In genomic region chr17:61253293-61253801, GRCh38 we compare ENCODE assay signal across 16 cellular contexts.
DNase-seq lines count a peak whose midpoint lies in the region; ATAC-seq and TF ChIP-seq lines count a peak whose summit lies in the region.
"Had no signal": no experiment of that assay in that cellular context is flagged by ENCODE, and none has a peak within 500 bp of the region (broad histone marks: within the 10 kb centered on the region; RNA-seq: fewer than 3 reads in every experiment).

No MANE protein-coding gene starts in this region.

- H3K27me3 ChIP-seq in GM23338 (ENCODE audit: insufficient read depth): no peaks in the 10 kb centered on the region
- H3K27me3 ChIP-seq in ascending aorta: no peaks in the 10 kb centered on the region
- no peaks in the 10 kb centered on the region for H3K27me3 ChIP-seq in right cardiac atrium (ENCODE audit: control insufficient read depth, insufficient read depth)

- H3K4me2 ChIP-seq in GM23338: peak overlapping the region; percentile 52; the same call in 1 of the 2 replicates

- intact Hi-C loops in ascending aorta (cut with DNase I): loop anchor here (2.0 to 5.0 kb wide), 2 partner anchors 61 to 814 kb away; partner anchors contain the start of gene MED13
- intact Hi-C loops in right cardiac atrium (cut with DNase I): loop anchor here in 3 of 4 donors (10.0 kb wide), 3 partner anchors 61 to 141 kb away; partner anchors contain the start of gene TBX2 (in 1 of the 3)
- intact Hi-C loops in sciatic nerve (cut with DNase I): no loop called here

- no peak overlapping the region for H3K27ac Mint-ChIP-seq in GM23338
- H3K27ac Mint-ChIP-seq: activated naive CD4-positive, alpha-beta T cell treated with anti-CD3 and anti-CD28 coated beads, Interleukin-2, amount 50 U/mL, for 72 hours had no signal

- H3K4me3 ChIP-seq in GM23338 (no peak overlapping the region), ascending aorta (no peak overlapping the region), right cardiac atrium (ENCODE audit: low read length) (no peak overlapping the region)

- H3K9me3 ChIP-seq in ascending aorta (no peaks in the 10 kb centered on the region), right cardiac atrium (ENCODE audit: control insufficient read depth, low read length) (no peaks in the 10 kb centered on the region)

- no peaks in the 10 kb centered on the region for H3K9me3 Mint-ChIP-seq in GM23338
- H3K9me3 Mint-ChIP-seq: activated naive CD4-positive, alpha-beta T cell treated with anti-CD3 and anti-CD28 coated beads, Interleukin-2, amount 50 U/mL, for 72 hours; central memory CD8-positive, alpha-beta T cell had no signal

- no peaks in the 10 kb centered on the region for H4K20me1 ChIP-seq in GM23338 (replicated peaks; ENCODE audit: insufficient read depth)

- no peaks in the 10 kb centered on the region for H3K27me3 Mint-ChIP-seq in GM23338 (ENCODE audit: insufficient read depth, low read depth, poor library complexity)
- H3K27me3 Mint-ChIP-seq: central memory CD8-positive, alpha-beta T cell had no signal

- peaks cover 11% of the 10 kb centered on the region; the same call in 2 of the 3 replicates for H3K4me1 Mint-ChIP-seq in GM23338
- H3K4me1 Mint-ChIP-seq: central memory CD8-positive, alpha-beta T cell had no signal

- no peaks in the 10 kb centered on the region for H3K36me3 ChIP-seq in GM23338 (ENCODE audit: insufficient read depth)
- no peaks in the 10 kb centered on the region for H3K36me3 ChIP-seq in ascending aorta

- no peak overlapping the region for H3K4me3 Mint-ChIP-seq in GM23338
- H3K4me3 Mint-ChIP-seq: central memory CD8-positive, alpha-beta T cell had no signal

- POLR2A ChIA-PET in HEK293T (lab: Yijun Ruan, JAX): no interaction called here

- no peak overlapping the region for H2AFZ ChIP-seq in GM23338

- ATAC-seq in GM23338 (peak; percentile 44; the same call in 2 of the 3 replicates), right cardiac atrium (no peak), sciatic nerve (no peak), GM21367 (IDR thresholded peaks at IDR 0.05; ENCODE audit: unreplicated experiment) (no peak), GM19023 (IDR thresholded peaks at IDR 0.05; ENCODE audit: unreplicated experiment) (no peak)
- ATAC-seq: activated naive CD4-positive, alpha-beta T cell treated with anti-CD3 and anti-CD28 coated beads, Interleukin-2, amount 50 U/mL, for 72 hours had no signal

- H3K4me1 ChIP-seq in GM23338 (ENCODE audit: insufficient read depth) (peaks cover 13% of the 10 kb centered on the region), ascending aorta (peaks cover 6 to 53% of the 10 kb centered on the region in 2 donors), right cardiac atrium (ENCODE audit: control insufficient read depth, insufficient read depth, low read length) (peaks cover 6% of the 10 kb centered on the region)

- WGBS in right cardiac atrium: 85% methylated on average over 5 of the region's 5 CpGs

- no peak for DNase-seq in GM23338 (ENCODE audit: low spot score)
- no peak for DNase-seq in ascending aorta (ENCODE audit: low spot score in 2 of 2)
- DNase-seq in right cardiac atrium: peak; percentile 71 to 79 (median 73)
- peak; percentile 77 for DNase-seq in sciatic nerve (ENCODE audit: low spot score)
- DNase-seq in NOMO-1 treated with dmso at 0.1 percent for 144 hours (lab: John Stamatoyannopoulos, UW; ENCODE audit: unreplicated experiment): no peak
- DNase-seq in HEK293T (ENCODE audit: extremely low spot score): no peak
- DNase-seq: foreskin melanocyte, HCEC 1CT, NCI-H226, occipital lobe, SHP77, T-helper 9 cell had no signal

- TF ChIP-seq CTCF in GM23338 (conservative IDR thresholded peaks at IDR 0.05; ENCODE audit: low read depth in 2 of 2) (no peak), ascending aorta (IDR thresholded peaks at IDR 0.05) (no peak)

- no peak overlapping the region for H3K27ac ChIP-seq in GM23338 (ENCODE audit: low read depth)
- peak overlapping the region; percentile 73 to 91 for H3K27ac ChIP-seq in ascending aorta
- H3K27ac ChIP-seq in right cardiac atrium (ENCODE audit: low read length): no peak overlapping the region

- no peaks in the 10 kb centered on the region for H3K36me3 Mint-ChIP-seq in GM23338 (ENCODE audit: low read depth)
- H3K36me3 Mint-ChIP-seq: activated naive CD4-positive, alpha-beta T cell treated with anti-CD3 and anti-CD28 coated beads, Interleukin-2, amount 50 U/mL, for 72 hours had no signal

- H3K9me2 ChIP-seq in GM23338 (ENCODE audit: insufficient read depth): peaks cover 6% of the 10 kb centered on the region

- H3F3A ChIP-seq in GM23338 (replicated peaks; ENCODE audit: low read depth): no peaks in the 10 kb centered on the region

- H3K79me2 ChIP-seq in GM23338 (replicated peaks; ENCODE audit: insufficient read depth): no peaks in the 10 kb centered on the region

- CTCF ChIA-PET in HEK293T (lab: Yijun Ruan, JAX): interaction anchor here (0.9 to 1.0 kb wide), 2 partner anchors 20 to 141 kb away, joined by 3 read pairs; no protein-coding TSS in a partner anchor

TF ChIP-seq in GM23338, 12 proteins besides CTCF, POLR2A, EP300 and RAD21 (continues in another document):
- TF ChIP-seq NANOG (IDR thresholded peaks at IDR 0.05; ENCODE audit: borderline replicate concordance) (no peak), POLR2AphosphoS5 (IDR thresholded peaks at IDR 0.05; ENCODE audit: low read depth) (no peak), EZH2phosphoT487 (IDR thresholded peaks at IDR 0.05; ENCODE audit: unreplicated experiment) (no peak), REST (IDR thresholded peaks at IDR 0.05; ENCODE audit: unreplicated experiment) (no peak), ZNF114 (CRISPR knock-in tag; IDR thresholded peaks at IDR 0.05) (no peak), JUNB (IDR thresholded peaks at IDR 0.05; ENCODE audit: unreplicated experiment) (no peak), ZNF331 (CRISPR knock-in tag; IDR thresholded peaks at IDR 0.05; ENCODE audit: low read depth) (no peak), STAT1 (IDR thresholded peaks at IDR 0.05; ENCODE audit: unreplicated experiment) (no peak)

TF ChIP-seq in HEK293T, 16 proteins besides CTCF, POLR2A, EP300 and RAD21:
- TF ChIP-seq ELF4 (IDR thresholded peaks at IDR 0.05) (no peak), NFRKB (IDR thresholded peaks at IDR 0.05) (no peak), FOXK2 (IDR thresholded peaks at IDR 0.05) (no peak), SP1 (IDR thresholded peaks at IDR 0.05) (no peak), FOXA1 (IDR thresholded peaks at IDR 0.05) (no peak), BHLHE40 (IDR thresholded peaks at IDR 0.05; ENCODE audit: borderline replicate concordance) (no peak), ZNF384 (IDR thresholded peaks at IDR 0.05) (no peak), HDGF (IDR thresholded peaks at IDR 0.05; ENCODE audit: borderline replicate concordance) (no peak), SUZ12 (IDR thresholded peaks at IDR 0.05) (no peak), LEF1 (IDR thresholded peaks at IDR 0.05; ENCODE audit: borderline replicate concordance) (no peak), TARDBP (IDR thresholded peaks at IDR 0.05) (no peak)

Comparison
In these comparisons a context has a peak if more than half of its experiments do, and no peak if none do; other contexts are left out.
1. DNase-seq: peak in right cardiac atrium (3 of 3) and sciatic nerve (single experiment); none in GM23338 (single experiment), ascending aorta (0 of 2), NOMO-1 treated with dmso at 0.1 percent for 144 hours (single experiment) and HEK293T (single experiment).
2. H3K27ac ChIP-seq: peak in ascending aorta (2 of 2); none in GM23338 (single experiment) and right cardiac atrium (single experiment).